Comparison of ENCODE assay signal across 10 cellular contexts in the genomic region with DNA sequence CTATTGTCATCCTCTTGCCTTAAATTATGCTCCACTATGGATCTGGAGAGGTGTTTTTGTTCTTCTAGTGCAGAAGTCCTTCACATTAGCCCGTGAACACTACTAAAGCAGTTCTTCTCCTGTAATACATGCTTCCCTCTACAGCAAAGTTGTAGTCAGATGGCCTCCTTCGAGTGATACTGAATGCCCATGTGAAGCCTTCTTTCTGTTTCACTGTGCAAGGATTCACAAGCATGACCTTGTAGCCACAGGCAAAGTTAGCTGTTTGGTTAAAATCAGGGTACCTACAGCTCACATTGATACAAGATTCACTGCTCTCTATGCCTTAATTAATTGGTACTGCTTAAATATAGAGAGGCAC. TPM values are rescaled to one million over a fixed set of nuclear protein-coding genes. Genes with fewer than 3 reads are reported as not detected.
A peak's percentile ranks its signal among the peaks of the same experiment; 100 is the strongest.
DNase-seq lines count a peak whose midpoint lies in the region; ATAC-seq lines count a peak whose summit lies in the region.
"Had no signal": no experiment of that assay in that cellular context is flagged by ENCODE, and none has a peak within 500 bp of the region (broad histone marks: within the 10 kb centered on the region; RNA-seq: fewer than 3 reads in every experiment).

No MANE protein-coding gene starts in this region.

- peaks cover 14% of the 10 kb centered on the region for H3K4me1 Mint-ChIP-seq in T-helper 1 cell treated with Interleukin-12 subunit alpha and Interleukin-12 subunit beta and Interleukin-4 antibody, amounts not matched to agents 30 μg/mL and 1 μg/mL, for 36 hours (ENCODE audit: low read depth)

- H3K4me3 ChIP-seq in thymus (ENCODE audit: low read length), result no peak overlapping the region

- in situ Hi-C loops in ACHN (cut with HindIII; ENCODE audit: low pct_ligation_motif_present, low pct_unique_long_range_greater_than_20kb, low sequenced_read_pairs), result no loop called here

- H3K27ac ChIP-seq in thymus (ENCODE audit: low read depth), result peak overlapping the region; percentile 25

- H3K27me3 Mint-ChIP-seq in T-helper 1 cell treated with Interleukin-12 subunit alpha and Interleukin-12 subunit beta and Interleukin-4 antibody, amounts not matched to agents 30 μg/mL and 1 μg/mL, for 36 hours (ENCODE audit: low read depth), result no peaks in the 10 kb centered on the region

- 95% methylated on average over 2 of the region's 2 CpGs for WGBS in thymus

- DNase-seq in T-helper 1 cell (no peak), DMS153 (lab: John Stamatoyannopoulos, UW) (no peak), ACHN (no peak)
- DNase-seq in activated naive CD4-positive, alpha-beta T cell treated with anti-CD3 and anti-CD28 coated beads, Interleukin-2, amount 50 U/mL, for 16 hours, result no peak
- DNase-seq: mammary epithelial cell; stimulated activated naive CD8-positive, alpha-beta T cell treated with anti-CD3 and anti-CD28 coated beads, Interleukin-15, Interleukin-2, amounts not matched to agents 100 U/mL and 50 U/mL, for 24 hours had no signal

- H3K36me3 Mint-ChIP-seq in T-helper 1 cell treated with Interleukin-12 subunit alpha and Interleukin-12 subunit beta and Interleukin-4 antibody, amounts not matched to agents 30 μg/mL and 1 μg/mL, for 36 hours (ENCODE audit: low read depth), result peaks cover 7% of the 10 kb centered on the region

- H3K4me1 ChIP-seq in thymus (ENCODE audit: control insufficient read depth, insufficient read depth, low read length), result peaks cover 15% of the 10 kb centered on the region

- no peaks in the 10 kb centered on the region for H3K27me3 ChIP-seq in thymus (ENCODE audit: control insufficient read depth, insufficient read depth)

- H3K9me3 ChIP-seq in thymus (ENCODE audit: control insufficient read depth), result no peaks in the 10 kb centered on the region

- ATAC-seq in HG02571 (IDR thresholded peaks at IDR 0.05; ENCODE audit: unreplicated experiment), result peak; percentile 83
- peak; percentile 66 for ATAC-seq in HG03571 (IDR thresholded peaks at IDR 0.05; ENCODE audit: unreplicated experiment)

- no peaks in the 10 kb centered on the region for H3K9me3 Mint-ChIP-seq in T-helper 1 cell treated with Interleukin-12 subunit alpha and Interleukin-12 subunit beta and Interleukin-4 antibody, amounts not matched to agents 30 μg/mL and 1 μg/mL, for 36 hours

- H3K27ac Mint-ChIP-seq in T-helper 1 cell treated with Interleukin-12 subunit alpha and Interleukin-12 subunit beta and Interleukin-4 antibody, amounts not matched to agents 30 μg/mL and 1 μg/mL, for 36 hours, result peak overlapping the region; percentile 47

- H3K4me3 Mint-ChIP-seq in T-helper 1 cell treated with Interleukin-12 subunit alpha and Interleukin-12 subunit beta and Interleukin-4 antibody, amounts not matched to agents 30 μg/mL and 1 μg/mL, for 36 hours, result no peak overlapping the region

- no peaks in the 10 kb centered on the region for H3K36me3 ChIP-seq in thymus (ENCODE audit: control insufficient read depth, insufficient read depth)

RNA-seq across cellular contexts. Expression of a gene that starts 47.6 kb away (rescaled TPM):
- polyA plus RNA-seq in thymus, result 8.2 TPM
